ENCODE assay signal across 8 cellular contexts in the genomic region with DNA sequence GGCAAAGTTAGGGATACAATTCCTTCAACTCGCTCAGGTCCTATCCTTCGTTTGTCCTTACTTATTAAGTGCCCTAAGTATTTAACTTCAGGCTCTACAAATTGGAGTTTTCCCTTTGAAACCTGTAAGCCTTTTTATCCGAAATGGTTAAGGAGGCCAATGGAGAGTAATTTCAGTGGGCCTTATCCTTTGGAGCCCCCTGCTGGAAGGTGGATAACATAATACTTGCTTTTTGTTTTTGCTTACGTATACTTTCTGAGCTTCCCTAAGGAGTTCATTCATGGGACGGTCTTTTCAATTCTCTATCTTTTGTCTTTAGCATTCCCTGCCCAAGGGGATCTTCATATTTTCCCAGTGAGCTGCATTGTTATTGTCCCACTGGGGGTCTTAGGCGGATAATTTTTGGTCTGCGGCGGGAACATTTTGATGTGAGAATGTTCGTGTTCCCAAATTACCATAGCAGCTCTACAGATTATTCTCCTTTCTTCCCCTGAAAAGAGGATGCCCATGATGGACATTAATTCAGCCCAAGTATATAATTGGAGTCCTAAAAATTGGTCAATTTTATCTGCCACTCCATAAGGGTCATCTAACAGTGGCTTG. TPM values are rescaled to one million over a fixed set of nuclear protein-coding genes. Genes with fewer than 3 reads are reported as not detected.
A peak's percentile ranks its signal among the peaks of the same experiment; 100 is the strongest.
DNase-seq lines count a peak whose midpoint lies in the region; ATAC-seq and TF ChIP-seq lines count a peak whose summit lies in the region.

No MANE protein-coding gene starts in this region.

- peaks cover 16 to 36% (median 29%) of the 10 kb centered on the region in 5 experiments for H3K9me3 Mint-ChIP-seq in brain

- no peaks in the 10 kb centered on the region for H3K27me3 ChIP-seq in BE2C

- H3K36me3 ChIP-seq in BE2C = no peaks in the 10 kb centered on the region

- DNase-seq in BE2C (peak; percentile 38), GM13977 (ENCODE audit: low spot score) (no peak), NOMO-1 treated with DMSO at 0.1 percent for 48 hours (lab: John Stamatoyannopoulos, UW; ENCODE audit: unreplicated experiment) (peak; percentile 28), iris pigment epithelial cell (ENCODE audit: low read depth) (peak; percentile 47), NCI-H2196 treated with DMSO at 0.1 percent for 48 hours (lab: John Stamatoyannopoulos, UW; ENCODE audit: unreplicated experiment) (no peak)
- peak; percentile 14 for DNase-seq in stimulated activated naive CD4-positive, alpha-beta T cell treated with Interleukin-2 at 50 U/mL for 16 hours (lab: John Stamatoyannopoulos, UW)

- peaks cover 6% of the 10 kb centered on the region for H3K27me3 Mint-ChIP-seq in brain

- no peak overlapping the region for H3K4me3 ChIP-seq in BE2C (ENCODE audit: low read depth, low read length)

- H3K4me1 ChIP-seq in BE2C = no peaks in the 10 kb centered on the region

- peak; percentile 65 for TF ChIP-seq CTCF in BE2C (IDR thresholded peaks at IDR 0.05; ENCODE audit: low read depth, low read length)
- peak; percentile 49 for TF ChIP-seq CTCF in GM13977 (IDR thresholded peaks at IDR 0.05; ENCODE audit: extremely low read depth, insufficient read depth, missing control alignments)
- TF ChIP-seq CTCF in brain (conservative IDR thresholded peaks at IDR 0.05) = peak; percentile 58 to 66

- no peaks in the 10 kb centered on the region for H3K9me3 ChIP-seq in BE2C

- H3K36me3 Mint-ChIP-seq in brain = no peaks in the 10 kb centered on the region

- in situ Hi-C loops in GM13977 (cut with MboI; ENCODE audit: low pct_unique_long_range_greater_than_20kb, low sequenced_read_pairs, unreplicated experiment) = no loop called here

- H3K27ac Mint-ChIP-seq in brain = no peak overlapping the region

- H3K4me1 Mint-ChIP-seq in brain = no peaks in the 10 kb centered on the region

- no peak overlapping the region for H3K4me3 Mint-ChIP-seq in brain

- no peak for ATAC-seq in HG02884 (IDR thresholded peaks at IDR 0.05; ENCODE audit: unreplicated experiment)

RNA-seq across cellular contexts. Expression of gene TRAPPC8, which starts 34.4 kb away (rescaled TPM):
- 10.0 TPM for polyA plus RNA-seq in BE2C (2012; ENCODE audit: insufficient read depth, insufficient read length, low read depth)
- polyA plus RNA-seq in brain (ENCODE audit: insufficient read depth, low read depth, low replicate concordance) = 5.7 TPM

RNA-seq across cellular contexts. Expression of gene RNF125, which starts 41.3 kb away (rescaled TPM):
- 0.08 TPM for polyA plus RNA-seq in BE2C (2012; ENCODE audit: insufficient read depth, insufficient read length, low read depth)
- polyA plus RNA-seq in brain (ENCODE audit: insufficient read depth, low read depth, low replicate concordance) = 1.2 TPM

Comparison
In these comparisons a context has a peak if more than half of its experiments do, and no peak if none do; other contexts are left out.
1. DNase-seq: peak in BE2C (single experiment), NOMO-1 treated with DMSO at 0.1 percent for 48 hours (single experiment), iris pigment epithelial cell (single experiment) and stimulated activated naive CD4-positive, alpha-beta T cell treated with Interleukin-2 at 50 U/mL for 16 hours (single experiment); none in GM13977 (single experiment) and NCI-H2196 treated with DMSO at 0.1 percent for 48 hours (single experiment).
2. Peak in every context shown above with its lines, with median percentiles within 50 percentile points of each other: CTCF ChIP-seq.